2 cellular contexts compared by ENCODE assay signal in the genomic region with DNA sequence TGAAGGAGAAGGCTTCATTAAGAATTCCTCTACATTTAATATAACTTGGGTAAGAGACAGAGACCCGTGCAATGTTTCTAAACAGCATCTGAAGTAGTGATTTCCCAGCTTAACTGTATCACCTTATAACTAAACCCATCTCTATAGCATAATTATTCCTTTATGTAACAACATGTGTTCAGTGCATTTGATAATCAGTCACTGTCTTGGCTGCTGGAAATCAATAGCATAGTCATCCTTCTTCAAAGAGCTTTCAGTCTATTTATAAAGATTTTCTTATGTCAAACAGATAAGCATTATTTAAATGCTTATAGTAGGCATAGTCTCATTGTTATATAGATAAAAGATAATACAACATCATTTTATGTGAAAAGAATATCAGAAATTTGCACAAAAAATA.
"Had no signal": no experiment of that assay in that cellular context is flagged by ENCODE, and none has a peak within 500 bp of the region (broad histone marks: within the 10 kb centered on the region; RNA-seq: fewer than 3 reads in every experiment).

No MANE protein-coding gene starts in this region.

- DNase-seq: GDM1, GF-D8 had no signal
